13 cellular contexts compared by ENCODE assay signal in the genomic region with DNA sequence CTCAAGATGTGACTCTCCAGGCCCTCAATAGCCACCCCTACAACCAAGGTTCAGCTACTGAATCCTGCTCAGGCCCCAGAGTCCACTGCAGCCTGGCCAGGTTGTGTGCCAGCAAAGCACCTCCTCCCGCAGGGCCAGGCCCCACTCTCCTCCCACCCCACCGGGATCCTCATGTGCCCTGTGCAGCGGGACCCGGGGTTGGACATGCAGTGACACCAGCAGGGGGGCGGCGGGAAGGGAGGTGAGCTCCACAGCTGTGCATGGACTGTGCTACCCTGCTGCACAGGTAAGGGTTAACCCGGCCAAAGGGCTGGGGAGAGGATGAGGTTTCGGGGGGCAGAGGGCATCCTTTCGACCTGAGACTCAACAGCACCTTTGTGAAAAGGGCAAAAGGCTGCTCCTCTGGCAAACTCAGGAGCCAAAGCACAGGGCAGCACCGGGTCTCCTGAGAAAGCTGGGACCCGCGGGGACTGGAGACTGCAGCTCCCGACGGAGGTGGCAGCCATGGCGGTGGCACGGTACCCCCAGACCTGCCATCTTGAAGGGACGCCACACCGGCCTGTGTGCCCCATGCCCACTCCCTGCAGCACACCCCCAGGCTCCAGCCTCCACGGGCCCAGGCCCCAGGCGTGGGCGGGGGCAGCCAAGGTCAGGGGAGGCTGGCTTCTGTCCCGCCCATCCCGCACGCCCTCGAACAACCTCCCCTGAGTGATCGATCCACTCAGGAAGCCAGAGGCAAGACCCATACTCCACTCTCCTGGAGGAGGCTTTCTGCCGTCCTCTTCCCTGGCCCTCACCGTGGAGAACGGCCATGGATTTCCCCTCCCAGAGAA. TPM values are rescaled to one million over a fixed set of nuclear protein-coding genes. Genes with fewer than 3 reads are reported as not detected.
A peak's percentile ranks its signal among the peaks of the same experiment; 100 is the strongest.
DNase-seq lines count a peak whose midpoint lies in the region; ATAC-seq, FAIRE-seq and TF ChIP-seq lines count a peak whose summit lies in the region.
"Had no signal": no experiment of that assay in that cellular context is flagged by ENCODE, and none has a peak within 500 bp of the region (broad histone marks: within the 10 kb centered on the region; RNA-seq: fewer than 3 reads in every experiment).

No MANE protein-coding gene starts in this region.

- no peak overlapping the region for H3K4me3 ChIP-seq in adrenal gland
- peak overlapping the region; percentile 23 to 54 (median 34); a peak in 3 of 6 replicates for H3K4me3 ChIP-seq in HepG2 (replicated peaks in 1 of 3; ENCODE audit: insufficient read depth in 1 of 3, low read depth in 2 of 3, low read length in 3 of 3)
- H3K4me3 ChIP-seq in stomach: peak overlapping the region in 1 of 4 donors; percentile 18
- H3K4me3 ChIP-seq: lung had no signal

- POLR2A ChIA-PET in HepG2 (lab: Yijun Ruan, JAX): interaction anchor here (0.7 to 3.2 kb wide), 6 partner anchors 10 to 91 kb away, joined by 3 to 24 read pairs (median 4); a partner anchor contains a TSS

- H3K27ac ChIP-seq in adrenal gland: peak overlapping the region in 3 of 5 donors; percentile 37 to 72 (median 54)
- peak overlapping the region; percentile 68 for H3K27ac ChIP-seq in HepG2 (ENCODE audit: extremely low read length, insufficient read depth, low read length)
- H3K27ac ChIP-seq in stomach: peak overlapping the region; percentile 94 to 96 (median 95)
- H3K27ac ChIP-seq in caudate nucleus (ENCODE audit: low read depth, low read length): no peak overlapping the region

- CTCF ChIA-PET in Calu3 (lab: Charles Lee) (interaction anchor here (0.5 to 1.5 kb wide), 8 partner anchors 8 to 323 kb away, joined by 3 to 6 read pairs (median 4); no protein-coding TSS in a partner anchor), HepG2 (lab: Yijun Ruan, JAX; ENCODE audit: low intra/inter-chr PET ratio, low total read pairs) (interaction anchor here (1.1 kb wide), 1 partner anchor 20 kb away, joined by 3 read pairs; no protein-coding TSS in a partner anchor)

- H4K20me1 ChIP-seq in HepG2 (ENCODE audit: insufficient read depth, low read length): peaks cover 12% of the 10 kb centered on the region; the same call in 1 of the 2 replicates

- no TSS peak for BruUV-seq in Calu3 (replicated peaks; lab: Mats Ljungman, UMichigan)
- BruUV-seq in HepG2 (replicated peaks; lab: Mats Ljungman, UMichigan): no TSS peak

- TF ChIP-seq EP300 in HepG2 (IDR thresholded peaks at IDR 0.05; ENCODE audit: low read depth in 2 of 2, low read length in 2 of 2): no peak
- TF ChIP-seq EP300 in HepG2 (CRISPR knock-in tag; IDR thresholded peaks at IDR 0.05; ENCODE audit: borderline replicate concordance): no peak
- TF ChIP-seq EP300 in stomach (IDR thresholded peaks at IDR 0.05): no peak

- peaks cover 77 to 89% of the 10 kb centered on the region in 2 donors for H3K4me1 ChIP-seq in adrenal gland (replicated peaks in 1 of 2)
- H3K4me1 ChIP-seq in HepG2 (ENCODE audit: insufficient read depth, low read length): peaks cover 83% of the 10 kb centered on the region
- H3K4me1 ChIP-seq in stomach: peaks cover 94 to 100% (median 99%) of the 10 kb centered on the region in 4 donors

- 26 to 41% (median 30%) methylated on average over 12 to 29 of the region's 29 CpGs for WGBS in adrenal gland, 4 donors
- WGBS in HepG2 (ENCODE audit: low lambda C conversion rate): 9% methylated on average over 8 of the region's 29 CpGs
- 29 to 52% (median 35%) methylated on average over 15 to 29 of the region's 29 CpGs for WGBS in stomach, 5 donors

- in situ Hi-C loops in HepG2 (cut with HindIII; ENCODE audit: extremely low pct_ligation_motif_present, low pct_unique_long_range_greater_than_20kb): no loop called here

- TF ChIP-seq POLR2A in adrenal gland (IDR thresholded peaks at IDR 0.05) (no peak), HepG2 (IDR thresholded peaks at IDR 0.05; ENCODE audit: insufficient read depth in 1 of 2, low read depth in 2 of 2, low read length in 2 of 2) (no peak), stomach (IDR thresholded peaks at IDR 0.05) (no peak)

- TF ChIP-seq CTCF in Calu3 (IDR thresholded peaks at IDR 0.05; ENCODE audit: unreplicated experiment): no peak
- TF ChIP-seq CTCF in adrenal gland (IDR thresholded peaks at IDR 0.05): no peak
- TF ChIP-seq CTCF in HepG2 (CRISPR knock-in tag; IDR thresholded peaks at IDR 0.05): peak; percentile 21; the same call in 1 of the 2 replicates
- no peak for TF ChIP-seq CTCF in stomach (IDR thresholded peaks at IDR 0.05)

- H3K4me2 ChIP-seq in HepG2 (ENCODE audit: low read depth, low read length): peak overlapping the region; percentile 71

- H3K27ac Mint-ChIP-seq in Calu3 (ENCODE audit: unreplicated experiment): peak overlapping the region; percentile 46
- H3K27ac Mint-ChIP-seq: activated B cell treated with CpG ODN at 0.5 μM for 24 hours; activated naive CD8-positive, alpha-beta T cell treated with anti-CD3 and anti-CD28 coated beads, Interleukin-2, amount 50 U/mL, for 24 hours had no signal

- H3K4me3 Mint-ChIP-seq in Calu3 (ENCODE audit: low read depth, unreplicated experiment): peak overlapping the region; percentile 71
- H3K4me3 Mint-ChIP-seq: activated B cell treated with CpG ODN at 0.5 μM for 24 hours; activated naive CD8-positive, alpha-beta T cell treated with anti-CD3 and anti-CD28 coated beads, Interleukin-2, amount 50 U/mL, for 24 hours had no signal

- no peak overlapping the region for H2AFZ ChIP-seq in HepG2 (ENCODE audit: low read length)

- no peak for TF ChIP-seq RAD21 in HepG2 (CRISPR knock-in tag; IDR thresholded peaks at IDR 0.05)

- H3K27me3 ChIP-seq in adrenal gland (no peaks in the 10 kb centered on the region), HepG2 (ENCODE audit: control insufficient read depth in 1 of 2, insufficient read depth in 2 of 2, low read length in 2 of 2) (no peaks in the 10 kb centered on the region), stomach (peaks cover 0 to 18% (median 0%) of the 10 kb centered on the region in 3 donors)
- H3K27me3 ChIP-seq: BE2C had no signal

- DNase-seq in Calu3: no peak
- peak in 1 of 7 donors; percentile 59 for DNase-seq in adrenal gland
- DNase-seq in HepG2 (ENCODE audit: low spot score): peak; percentile 30
- no peak for DNase-seq in stomach
- DNase-seq in caudate nucleus (lab: John Stamatoyannopoulos, UW): no peak
- DNase-seq: activated B cell treated with CpG ODN at 0.5 μM for 24 hours; activated naive CD8-positive, alpha-beta T cell treated with anti-CD3 and anti-CD28 coated beads, Interleukin-2, amount 50 U/mL, for 24 hours; BE2C; hypothalamus had no signal

- H3K36me3 Mint-ChIP-seq in Calu3 (ENCODE audit: insufficient read depth, unreplicated experiment): peaks cover 64% of the 10 kb centered on the region

- peaks cover 64% of the 10 kb centered on the region for H3K79me2 ChIP-seq in HepG2 (ENCODE audit: insufficient read depth, low read length)

- H3K9me3 Mint-ChIP-seq in Calu3 (ENCODE audit: low read depth, unreplicated experiment): no peaks in the 10 kb centered on the region
- H3K9me3 Mint-ChIP-seq: activated B cell treated with CpG ODN at 0.5 μM for 24 hours; activated naive CD8-positive, alpha-beta T cell treated with anti-CD3 and anti-CD28 coated beads, Interleukin-2, amount 50 U/mL, for 24 hours had no signal

- H3K9ac ChIP-seq in HepG2 (ENCODE audit: insufficient read depth, low read depth, low read length): peak overlapping the region; percentile 40; the same call in 1 of the 2 replicates

- H3K36me3 ChIP-seq in adrenal gland (replicated peaks in 1 of 2): no peaks in the 10 kb centered on the region
- no peaks in the 10 kb centered on the region for H3K36me3 ChIP-seq in HepG2 (replicated peaks in 1 of 2; ENCODE audit: control insufficient read depth in 1 of 2, insufficient read depth in 2 of 2, low read length in 2 of 2)
- peaks cover 0 to 6% (median 0%) of the 10 kb centered on the region in 4 donors for H3K36me3 ChIP-seq in stomach

- H3K27me3 Mint-ChIP-seq in Calu3 (ENCODE audit: unreplicated experiment): no peaks in the 10 kb centered on the region

- ATAC-seq in HepG2 (peak; percentile 17), GM18867 (IDR thresholded peaks at IDR 0.05; ENCODE audit: unreplicated experiment) (no peak), GM21381 (IDR thresholded peaks at IDR 0.05; ENCODE audit: unreplicated experiment) (no peak), HG03135 (IDR thresholded peaks at IDR 0.05; ENCODE audit: unreplicated experiment) (no peak)
- ATAC-seq: activated naive CD8-positive, alpha-beta T cell treated with anti-CD3 and anti-CD28 coated beads, Interleukin-2, amount 50 U/mL, for 24 hours had no signal

- peaks cover 66% of the 10 kb centered on the region for H3K4me1 Mint-ChIP-seq in Calu3 (ENCODE audit: low read depth, unreplicated experiment)

- intact Hi-C loops in Calu3 (cut with micrococcal nuclease; ENCODE audit: unreplicated experiment): no loop called here
- intact Hi-C loops in adrenal gland (cut with DNase I): no loop called here
- intact Hi-C loops in HepG2 (cut with micrococcal nuclease; ENCODE audit: unreplicated experiment): loop anchor here (1.0 to 10.0 kb wide), 2 partner anchors 11 to 872 kb away; no protein-coding TSS in a partner anchor
- intact Hi-C loops in stomach (cut with DNase I; ENCODE audit: low total_unique reads): no loop called here

- no peak for FAIRE-seq in HepG2 (lab: Jason Lieb, UNC)

- H3K9me3 ChIP-seq in adrenal gland (replicated peaks in 1 of 3) (no peaks in the 10 kb centered on the region), HepG2 (ENCODE audit: low read length) (no peaks in the 10 kb centered on the region), stomach (no peaks in the 10 kb centered on the region)
- H3K9me3 ChIP-seq: BE2C had no signal

RNA-seq across cellular contexts. Expression of a gene that starts 10.6 kb away (rescaled TPM):
- total RNA-seq in Calu3 (2022) (298 and 337 TPM in 2 replicates), adrenal gland (100 to 1,000 TPM; 118 to 412 (median 329) TPM), HepG2 (2016; rRNA removed; fragmentation: Illumina TruSeq; extraction: Trizol) (19.3 and 32.6 TPM in 2 replicates), stomach (100 to 1,000 TPM; 105 to 648 (median 400) TPM)
- polyA plus RNA-seq in adrenal gland (100 to 1,000 TPM in 2 of 3 donors, 10 to 100 TPM in 1; 38.1 to 431 (median 268) TPM), HepG2 (2011; rRNA removed) (68.9 and 79.4 TPM in 2 replicates), stomach (100 to 1,000 TPM in 2 of 3 donors, 10 to 100 TPM in 1; 50.3 to 197 (median 147) TPM)
- total RNA-seq in HepG2 (2016; cell fraction: cytosol; rRNA removed; fragmentation: Illumina TruSeq; extraction: Trizol; ENCODE audit: low read depth): 4.6 and 4.9 TPM in 2 replicates
- 16.8 and 32.7 TPM in 2 replicates for total RNA-seq in HepG2 (2016; cell fraction: insoluble cytoplasmic fraction; rRNA removed; fragmentation: Illumina TruSeq; extraction: Trizol)
- total RNA-seq in HepG2 (2016; cell fraction: membrane; rRNA removed; fragmentation: Illumina TruSeq; extraction: Trizol): 13.7 and 15.6 TPM in 2 replicates
- total RNA-seq in HepG2 (2016; cell fraction: nucleus; rRNA removed; fragmentation: Illumina TruSeq; extraction: Trizol): 43.2 and 57.8 TPM in 2 replicates
- polyA plus RNA-seq in HepG2 (2011; cell fraction: cytosol; rRNA removed): 46.5 and 75.4 TPM in 2 replicates
- 265 and 413 TPM in 2 replicates for polyA plus RNA-seq in HepG2 (2011; cell fraction: nucleus; rRNA removed)
- 53.9 and 72.9 TPM in 2 replicates for polyA plus RNA-seq in HepG2 (2012)
- 5.5 and 6.2 TPM in 2 replicates for polyA plus RNA-seq in HepG2 (2016; cell fraction: cytosol; fragmentation: Illumina TruSeq; extraction: Trizol; ENCODE audit: low read depth)
- polyA plus RNA-seq in HepG2 (2016; cell fraction: insoluble cytoplasmic fraction; fragmentation: Illumina TruSeq; extraction: Trizol; ENCODE audit: low read depth): 16.2 and 23.0 TPM in 2 replicates
- 10.1 and 11.9 TPM in 2 replicates for polyA plus RNA-seq in HepG2 (2016; cell fraction: membrane; fragmentation: Illumina TruSeq; extraction: Trizol; ENCODE audit: low read depth)
- polyA plus RNA-seq in HepG2 (2016; cell fraction: nucleus; fragmentation: Illumina TruSeq; extraction: Trizol; ENCODE audit: insufficient read depth, low read depth): 148 and 155 TPM in 2 replicates
- 61.5 and 149 TPM in 2 replicates for polyA minus RNA-seq in HepG2 (2011; rRNA and poly(A)+ RNA removed; ENCODE audit: low replicate concordance)
- polyA minus RNA-seq in HepG2 (2011; cell fraction: cytosol; rRNA and poly(A)+ RNA removed): 76.6 and 89.8 TPM in 2 replicates
- polyA minus RNA-seq in HepG2 (2011; cell fraction: nucleus; rRNA and poly(A)+ RNA removed): 57.9 and 61.3 TPM in 2 replicates

RNA-seq across cellular contexts. Expression of a gene that starts 26.7 kb away (rescaled TPM):
- total RNA-seq in Calu3 (2022) (14.3 and 23.7 TPM in 2 replicates), adrenal gland (1 to 10 TPM; 4.7 to 9.3 (median 6.7) TPM), HepG2 (2016; rRNA removed; fragmentation: Illumina TruSeq; extraction: Trizol) (0.15 TPM in 1 of 2 replicates, not detected in the other), stomach (10 to 100 TPM in 1 of 5 donors, 1 to 10 TPM in 2, under 1 TPM in 1, not detected in 1; 0.29 to 10.1 (median 5.7) TPM)
- polyA plus RNA-seq in adrenal gland (10 to 100 TPM in 2 of 3 donors, 1 to 10 TPM in 1; 2.0 to 29.5 (median 25.1) TPM), HepG2 (2011; rRNA removed) (0.17 and 0.46 TPM in 2 replicates), stomach (10 to 100 TPM in 2 of 3 donors, 1 to 10 TPM in 1; 8.5 to 13.6 (median 12.3) TPM)
- total RNA-seq in HepG2 (2016; cell fraction: cytosol; rRNA removed; fragmentation: Illumina TruSeq; extraction: Trizol; ENCODE audit: low read depth): not detected in 2 replicates
- 0.12 and 0.15 TPM in 2 replicates for total RNA-seq in HepG2 (2016; cell fraction: insoluble cytoplasmic fraction; rRNA removed; fragmentation: Illumina TruSeq; extraction: Trizol)
- total RNA-seq in HepG2 (2016; cell fraction: membrane; rRNA removed; fragmentation: Illumina TruSeq; extraction: Trizol): 0.10 and 0.19 TPM in 2 replicates
- 0.28 TPM in 1 of 2 replicates, not detected in the other for total RNA-seq in HepG2 (2016; cell fraction: nucleus; rRNA removed; fragmentation: Illumina TruSeq; extraction: Trizol)
- polyA plus RNA-seq in HepG2 (2011; cell fraction: cytosol; rRNA removed): 0.13 and 0.19 TPM in 2 replicates
- polyA plus RNA-seq in HepG2 (2011; cell fraction: nucleus; rRNA removed): 1.9 TPM in 2 replicates
- 0.21 TPM in 1 of 2 replicates, not detected in the other for polyA plus RNA-seq in HepG2 (2012)
- 0.05 and 0.07 TPM in 2 replicates for polyA plus RNA-seq in HepG2 (2016; cell fraction: cytosol; fragmentation: Illumina TruSeq; extraction: Trizol; ENCODE audit: low read depth)
- polyA plus RNA-seq in HepG2 (2016; cell fraction: insoluble cytoplasmic fraction; fragmentation: Illumina TruSeq; extraction: Trizol; ENCODE audit: low read depth): 0.19 and 0.24 TPM in 2 replicates
- polyA plus RNA-seq in HepG2 (2016; cell fraction: membrane; fragmentation: Illumina TruSeq; extraction: Trizol; ENCODE audit: low read depth): 0.13 TPM in 1 of 2 replicates, not detected in the other
- polyA plus RNA-seq in HepG2 (2016; cell fraction: nucleus; fragmentation: Illumina TruSeq; extraction: Trizol; ENCODE audit: insufficient read depth, low read depth): 0.25 and 0.37 TPM in 2 replicates
- polyA minus RNA-seq in HepG2 (2011; rRNA and poly(A)+ RNA removed; ENCODE audit: low replicate concordance): 0.58 and 0.94 TPM in 2 replicates
- not detected in 2 replicates for polyA minus RNA-seq in HepG2 (2011; cell fraction: cytosol; rRNA and poly(A)+ RNA removed)
- 0.13 TPM in 1 of 2 replicates, not detected in the other for polyA minus RNA-seq in HepG2 (2011; cell fraction: nucleus; rRNA and poly(A)+ RNA removed)

RNA-seq across cellular contexts. Expression of a gene that starts 29.9 kb away (rescaled TPM):
- total RNA-seq in Calu3 (2022) (13.2 and 19.0 TPM in 2 replicates), adrenal gland (10 to 100 TPM in 2 of 8 donors, 1 to 10 TPM in 6; 4.5 to 16.9 (median 8.9) TPM), HepG2 (2016; rRNA removed; fragmentation: Illumina TruSeq; extraction: Trizol) (0.84 and 0.95 TPM in 2 replicates), stomach (10 to 100 TPM in 2 of 5 donors, 1 to 10 TPM in 3; 2.2 to 13.4 (median 2.5) TPM)
- polyA plus RNA-seq in adrenal gland (10 to 100 TPM in 2 of 3 donors, 1 to 10 TPM in 1; 2.5 to 32.7 (median 21.7) TPM), HepG2 (2011; rRNA removed) (3.8 and 4.2 TPM in 2 replicates), stomach (1 to 10 TPM; 2.0 to 7.6 (median 5.5) TPM)
- 0.30 and 0.44 TPM in 2 replicates for total RNA-seq in HepG2 (2016; cell fraction: cytosol; rRNA removed; fragmentation: Illumina TruSeq; extraction: Trizol; ENCODE audit: low read depth)
- 0.22 and 0.65 TPM in 2 replicates for total RNA-seq in HepG2 (2016; cell fraction: insoluble cytoplasmic fraction; rRNA removed; fragmentation: Illumina TruSeq; extraction: Trizol)
- total RNA-seq in HepG2 (2016; cell fraction: membrane; rRNA removed; fragmentation: Illumina TruSeq; extraction: Trizol): 0.52 and 0.90 TPM in 2 replicates
- total RNA-seq in HepG2 (2016; cell fraction: nucleus; rRNA removed; fragmentation: Illumina TruSeq; extraction: Trizol): 0.90 and 1.1 TPM in 2 replicates
- polyA plus RNA-seq in HepG2 (2011; cell fraction: cytosol; rRNA removed): 1.8 TPM in 2 replicates
- 33.7 and 41.4 TPM in 2 replicates for polyA plus RNA-seq in HepG2 (2011; cell fraction: nucleus; rRNA removed)
- 2.5 and 2.6 TPM in 2 replicates for polyA plus RNA-seq in HepG2 (2012)
- polyA plus RNA-seq in HepG2 (2016; cell fraction: cytosol; fragmentation: Illumina TruSeq; extraction: Trizol; ENCODE audit: low read depth): 0.33 and 0.71 TPM in 2 replicates
- polyA plus RNA-seq in HepG2 (2016; cell fraction: insoluble cytoplasmic fraction; fragmentation: Illumina TruSeq; extraction: Trizol; ENCODE audit: low read depth): 0.74 and 0.86 TPM in 2 replicates
- 0.63 and 1.2 TPM in 2 replicates for polyA plus RNA-seq in HepG2 (2016; cell fraction: membrane; fragmentation: Illumina TruSeq; extraction: Trizol; ENCODE audit: low read depth)
- 4.0 and 5.3 TPM in 2 replicates for polyA plus RNA-seq in HepG2 (2016; cell fraction: nucleus; fragmentation: Illumina TruSeq; extraction: Trizol; ENCODE audit: insufficient read depth, low read depth)
- 0.58 and 2.9 TPM in 2 replicates for polyA minus RNA-seq in HepG2 (2011; rRNA and poly(A)+ RNA removed; ENCODE audit: low replicate concordance)
- 1.3 TPM in 2 replicates for polyA minus RNA-seq in HepG2 (2011; cell fraction: cytosol; rRNA and poly(A)+ RNA removed)
- polyA minus RNA-seq in HepG2 (2011; cell fraction: nucleus; rRNA and poly(A)+ RNA removed): 2.6 and 3.3 TPM in 2 replicates

RNA-seq across cellular contexts. Expression of a gene that starts 35.4 kb away (rescaled TPM):
- total RNA-seq in Calu3 (2022): 21.1 and 27.5 TPM in 2 replicates
- 1 to 10 TPM; 3.1 to 6.8 (median 5.4) TPM for total RNA-seq in adrenal gland
- polyA plus RNA-seq in adrenal gland: 10 to 100 TPM in 2 of 3 donors, 1 to 10 TPM in 1; 1.7 to 17.1 (median 13.9) TPM
- 15.0 and 23.3 TPM in 2 replicates for total RNA-seq in HepG2 (2016; rRNA removed; fragmentation: Illumina TruSeq; extraction: Trizol)
- 25.0 and 26.8 TPM in 2 replicates for total RNA-seq in HepG2 (2016; cell fraction: cytosol; rRNA removed; fragmentation: Illumina TruSeq; extraction: Trizol; ENCODE audit: low read depth)
- 15.4 and 25.6 TPM in 2 replicates for total RNA-seq in HepG2 (2016; cell fraction: insoluble cytoplasmic fraction; rRNA removed; fragmentation: Illumina TruSeq; extraction: Trizol)
- 43.0 and 45.2 TPM in 2 replicates for total RNA-seq in HepG2 (2016; cell fraction: membrane; rRNA removed; fragmentation: Illumina TruSeq; extraction: Trizol)
- total RNA-seq in HepG2 (2016; cell fraction: nucleus; rRNA removed; fragmentation: Illumina TruSeq; extraction: Trizol): 20.3 and 23.6 TPM in 2 replicates
- 22.2 and 22.8 TPM in 2 replicates for polyA plus RNA-seq in HepG2 (2011; rRNA removed)
- polyA plus RNA-seq in HepG2 (2011; cell fraction: cytosol; rRNA removed): 12.9 and 20.7 TPM in 2 replicates
- polyA plus RNA-seq in HepG2 (2011; cell fraction: nucleus; rRNA removed): 115 and 151 TPM in 2 replicates
- polyA plus RNA-seq in HepG2 (2012): 6.9 and 10.9 TPM in 2 replicates
- 27.8 and 28.1 TPM in 2 replicates for polyA plus RNA-seq in HepG2 (2016; cell fraction: cytosol; fragmentation: Illumina TruSeq; extraction: Trizol; ENCODE audit: low read depth)
- 14.6 and 16.4 TPM in 2 replicates for polyA plus RNA-seq in HepG2 (2016; cell fraction: insoluble cytoplasmic fraction; fragmentation: Illumina TruSeq; extraction: Trizol; ENCODE audit: low read depth)
- polyA plus RNA-seq in HepG2 (2016; cell fraction: membrane; fragmentation: Illumina TruSeq; extraction: Trizol; ENCODE audit: low read depth): 37.0 and 38.8 TPM in 2 replicates
- polyA plus RNA-seq in HepG2 (2016; cell fraction: nucleus; fragmentation: Illumina TruSeq; extraction: Trizol; ENCODE audit: insufficient read depth, low read depth): 56.9 and 60.1 TPM in 2 replicates
- polyA minus RNA-seq in HepG2 (2011; rRNA and poly(A)+ RNA removed; ENCODE audit: low replicate concordance): 16.5 and 18.7 TPM in 2 replicates
- polyA minus RNA-seq in HepG2 (2011; cell fraction: cytosol; rRNA and poly(A)+ RNA removed): 5.1 and 9.2 TPM in 2 replicates
- 25.6 and 25.8 TPM in 2 replicates for polyA minus RNA-seq in HepG2 (2011; cell fraction: nucleus; rRNA and poly(A)+ RNA removed)
- 10 to 100 TPM in 2 of 5 donors, 1 to 10 TPM in 3; 5.2 to 49.6 (median 9.3) TPM for total RNA-seq in stomach
- 1 to 10 TPM; 4.7 to 9.3 (median 7.1) TPM for polyA plus RNA-seq in stomach

RNA-seq across cellular contexts. Expression of a gene that starts 45.8 kb away (rescaled TPM):
- total RNA-seq in Calu3 (2022) (52.9 and 69.2 TPM in 2 replicates), adrenal gland (10 to 100 TPM; 13.9 to 72.1 (median 41.5) TPM), HepG2 (2016; rRNA removed; fragmentation: Illumina TruSeq; extraction: Trizol) (4.0 and 13.9 TPM in 2 replicates), stomach (100 to 1,000 TPM in 2 of 5 donors, 10 to 100 TPM in 3; 15.4 to 156 (median 74.1) TPM)
- polyA plus RNA-seq in adrenal gland (100 to 1,000 TPM in 1 of 3 donors, 10 to 100 TPM in 1, 1 to 10 TPM in 1; 2.0 to 179 (median 79.3) TPM), HepG2 (2011; rRNA removed) (14.9 and 19.7 TPM in 2 replicates), stomach (10 to 100 TPM; 24.7 to 41.4 (median 36.2) TPM)
- 7.1 and 8.7 TPM in 2 replicates for total RNA-seq in HepG2 (2016; cell fraction: cytosol; rRNA removed; fragmentation: Illumina TruSeq; extraction: Trizol; ENCODE audit: low read depth)
- 4.1 and 13.9 TPM in 2 replicates for total RNA-seq in HepG2 (2016; cell fraction: insoluble cytoplasmic fraction; rRNA removed; fragmentation: Illumina TruSeq; extraction: Trizol)
- total RNA-seq in HepG2 (2016; cell fraction: membrane; rRNA removed; fragmentation: Illumina TruSeq; extraction: Trizol): 4.4 and 4.6 TPM in 2 replicates
- total RNA-seq in HepG2 (2016; cell fraction: nucleus; rRNA removed; fragmentation: Illumina TruSeq; extraction: Trizol): 23.1 and 23.7 TPM in 2 replicates
- 1.8 and 3.9 TPM in 2 replicates for polyA plus RNA-seq in HepG2 (2011; cell fraction: cytosol; rRNA removed)
- 257 and 366 TPM in 2 replicates for polyA plus RNA-seq in HepG2 (2011; cell fraction: nucleus; rRNA removed)
- polyA plus RNA-seq in HepG2 (2012): 15.0 and 23.8 TPM in 2 replicates
- polyA plus RNA-seq in HepG2 (2016; cell fraction: cytosol; fragmentation: Illumina TruSeq; extraction: Trizol; ENCODE audit: low read depth): 0.86 TPM in 2 replicates
- polyA plus RNA-seq in HepG2 (2016; cell fraction: insoluble cytoplasmic fraction; fragmentation: Illumina TruSeq; extraction: Trizol; ENCODE audit: low read depth): 3.2 and 5.7 TPM in 2 replicates
- 2.1 TPM in 2 replicates for polyA plus RNA-seq in HepG2 (2016; cell fraction: membrane; fragmentation: Illumina TruSeq; extraction: Trizol; ENCODE audit: low read depth)
- polyA plus RNA-seq in HepG2 (2016; cell fraction: nucleus; fragmentation: Illumina TruSeq; extraction: Trizol; ENCODE audit: insufficient read depth, low read depth): 72.4 and 82.8 TPM in 2 replicates
- polyA minus RNA-seq in HepG2 (2011; rRNA and poly(A)+ RNA removed; ENCODE audit: low replicate concordance): 7.7 and 20.9 TPM in 2 replicates
- 3.9 and 4.2 TPM in 2 replicates for polyA minus RNA-seq in HepG2 (2011; cell fraction: cytosol; rRNA and poly(A)+ RNA removed)
- polyA minus RNA-seq in HepG2 (2011; cell fraction: nucleus; rRNA and poly(A)+ RNA removed): 34.9 and 37.9 TPM in 2 replicates

Comparison
In these comparisons a context has a peak if more than half of its experiments do, and no peak if none do; other contexts are left out.
1. H3K4me3 ChIP-seq: peak in HepG2 (3 of 3); none in adrenal gland (0 of 4).